8 cellular contexts compared by ENCODE assay signal in genomic region chr13:110137677-110138008, GRCh38.
DNase-seq lines count a peak whose midpoint lies in the region; ATAC-seq and TF ChIP-seq lines count a peak whose summit lies in the region.

No MANE protein-coding gene starts in this region.

- H2AFZ ChIP-seq in OCI-LY7 (ENCODE audit: low read length): no peak overlapping the region

- TF ChIP-seq CTCF in OCI-LY7 (conservative IDR thresholded peaks at IDR 0.05; ENCODE audit: low read length): 0 out of 2 replicates have a peak, but pooled peaks have one; percentile 46
- no peak for TF ChIP-seq CTCF in lower leg skin (IDR thresholded peaks at IDR 0.05)
- TF ChIP-seq CTCF in stomach (IDR thresholded peaks at IDR 0.05): peak in 2 of 7 experiments; percentile 8 to 21

- no peak for TF ChIP-seq POLR2A in lower leg skin (IDR thresholded peaks at IDR 0.05)
- no peak for TF ChIP-seq POLR2A in stomach (IDR thresholded peaks at IDR 0.05)

- CTCF ChIA-PET in OCI-LY7 (lab: Charles Lee; ENCODE audit: unreplicated experiment): no interaction called here

- ATAC-seq in GM19351 (IDR thresholded peaks at IDR 0.05; ENCODE audit: unreplicated experiment) (peak; percentile 86), HG03342 (IDR thresholded peaks at IDR 0.05; ENCODE audit: unreplicated experiment) (peak; percentile 61)

- TF ChIP-seq EP300 in stomach (IDR thresholded peaks at IDR 0.05): no peak

- no peaks in the 10 kb centered on the region for H3K9me2 ChIP-seq in OCI-LY7 (ENCODE audit: insufficient read depth, low read length)

- no peaks in the 10 kb centered on the region for H3K79me2 ChIP-seq in OCI-LY7 (ENCODE audit: insufficient read depth, low read depth, low read length)

- H3K4me1 ChIP-seq in OCI-LY7 (ENCODE audit: insufficient read depth, low read length, poor library complexity, severe bottlenecking): peaks cover 6% of the 10 kb centered on the region
- H3K4me1 ChIP-seq in stomach: peaks cover 4 to 23% (median 17%) of the 10 kb centered on the region in 4 donors

- no TSS peak for BruUV-seq in OCI-LY7 (replicated peaks; lab: Mats Ljungman, UMichigan)

- no peaks in the 10 kb centered on the region for H4K20me1 ChIP-seq in OCI-LY7 (ENCODE audit: insufficient read depth, low read length)

- WGBS in lower leg skin, 2 donors: 1 to 2% methylated on average over 8 of the region's 8 CpGs
- WGBS in stomach, 5 donors: 0 to 2% (median 1%) methylated on average over 8 of the region's 8 CpGs

- H3K27me3 ChIP-seq in stomach: peaks cover 0 to 3% (median 0%) of the 10 kb centered on the region in 3 donors

- DNase-seq in DMS53 (lab: John Stamatoyannopoulos, UW) (peak; percentile 76), OCI-LY7 (ENCODE audit: low spot score) (peak; percentile 10), cerebellum (ENCODE audit: low spot score) (peak; percentile 21), lower leg skin (ENCODE audit: low spot score in 2 of 2) (peak in 1 of 2 donors; percentile 18), stomach (no peak), NK-92 (lab: John Stamatoyannopoulos, UW; ENCODE audit: unreplicated experiment) (no peak)

- POLR2A ChIA-PET in OCI-LY7 (lab: Charles Lee): no interaction called here

- no peaks in the 10 kb centered on the region for H3K36me3 ChIP-seq in OCI-LY7 (ENCODE audit: insufficient read depth, low read length)
- H3K36me3 ChIP-seq in stomach: no peaks in the 10 kb centered on the region

- H3K4me2 ChIP-seq in OCI-LY7 (ENCODE audit: low read length): peak overlapping the region; percentile 44

- H3K9me3 ChIP-seq in OCI-LY7 (ENCODE audit: low read length): no peaks in the 10 kb centered on the region
- no peaks in the 10 kb centered on the region for H3K9me3 ChIP-seq in stomach

- H3K4me3 ChIP-seq in OCI-LY7 (ENCODE audit: low read depth, low read length, poor library complexity, severe bottlenecking): no peak overlapping the region
- H3K4me3 ChIP-seq in lower leg skin (ENCODE audit: low read depth, poor library complexity, severe bottlenecking): peak overlapping the region; percentile 22
- peak overlapping the region; percentile 56 to 66 (median 59) for H3K4me3 ChIP-seq in stomach

- H3K27ac ChIP-seq in OCI-LY7 (ENCODE audit: low read depth, low read length, poor library complexity, severe bottlenecking) (no peak overlapping the region), stomach (peak overlapping the region; percentile 21 to 86 (median 72))

- intact Hi-C loops in OCI-LY7 (cut with micrococcal nuclease; ENCODE audit: unreplicated experiment): no loop called here
- intact Hi-C loops in lower leg skin (cut with DNase I; ENCODE audit: low total_unique reads): no loop called here
- intact Hi-C loops in stomach (cut with DNase I; ENCODE audit: low total_unique reads): no loop called here

Comparison
In these comparisons a context has a peak if more than half of its experiments do, and no peak if none do; other contexts are left out.
1. DNase-seq: peak in DMS53 (single experiment), OCI-LY7 (single experiment) and cerebellum (single experiment); none in stomach (single experiment) and NK-92 (single experiment).